Comparison of ENCODE assay signal across 1 cellular context in the genomic region with DNA sequence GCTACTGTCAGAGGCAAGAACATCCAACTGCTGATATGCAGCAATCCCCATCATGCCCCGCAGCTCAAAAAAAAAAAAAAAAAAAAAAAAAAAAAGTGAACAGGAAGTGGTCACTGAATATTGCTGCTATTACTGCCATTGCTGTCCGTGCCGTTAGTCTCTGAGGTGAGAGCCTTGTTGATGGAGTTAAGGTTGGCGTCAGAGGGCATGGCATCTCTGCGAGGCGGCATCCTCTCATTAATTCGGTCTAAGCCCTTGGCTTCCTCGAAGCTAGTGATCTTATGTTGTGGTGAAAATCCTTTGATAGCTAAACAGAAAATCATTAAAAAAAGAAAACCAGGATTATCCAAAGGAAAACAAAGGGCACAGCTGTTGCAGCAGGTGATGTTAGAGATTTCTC.
TF ChIP-seq lines count a peak whose summit lies in the region.

No MANE protein-coding gene starts in this region.

TF ChIP-seq in HCT116, 20 proteins besides CTCF, POLR2A, EP300 and RAD21 (continued from another document):
- TF ChIP-seq REST (IDR thresholded peaks at IDR 0.05; ENCODE audit: low read depth) = no peak
- no peak for TF ChIP-seq SRF (IDR thresholded peaks at IDR 0.05; ENCODE audit: low read depth)
- TF ChIP-seq, protein P1, sequence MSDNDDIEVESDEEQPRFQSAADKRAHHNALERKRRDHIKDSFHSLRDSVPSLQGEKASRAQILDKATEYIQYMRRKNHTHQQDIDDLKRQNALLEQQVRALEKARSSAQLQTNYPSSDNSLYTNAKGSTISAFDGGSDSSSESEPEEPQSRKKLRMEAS (IDR thresholded peaks at IDR 0.05) = no peak
- no peak for TF ChIP-seq ZNF274 (IDR thresholded peaks at IDR 0.05; ENCODE audit: low read depth, low read length)
- no peak for TF ChIP-seq EZH2phosphoT487 (IDR thresholded peaks at IDR 0.05; ENCODE audit: borderline replicate concordance)
- no peak for TF ChIP-seq ZBTB33 (IDR thresholded peaks at IDR 0.05; ENCODE audit: extremely low read depth, insufficient replicate concordance, low read length)
- TF ChIP-seq ELF1 (IDR thresholded peaks at IDR 0.05; ENCODE audit: borderline replicate concordance, low read depth) = no peak
